In the genomic region with DNA sequence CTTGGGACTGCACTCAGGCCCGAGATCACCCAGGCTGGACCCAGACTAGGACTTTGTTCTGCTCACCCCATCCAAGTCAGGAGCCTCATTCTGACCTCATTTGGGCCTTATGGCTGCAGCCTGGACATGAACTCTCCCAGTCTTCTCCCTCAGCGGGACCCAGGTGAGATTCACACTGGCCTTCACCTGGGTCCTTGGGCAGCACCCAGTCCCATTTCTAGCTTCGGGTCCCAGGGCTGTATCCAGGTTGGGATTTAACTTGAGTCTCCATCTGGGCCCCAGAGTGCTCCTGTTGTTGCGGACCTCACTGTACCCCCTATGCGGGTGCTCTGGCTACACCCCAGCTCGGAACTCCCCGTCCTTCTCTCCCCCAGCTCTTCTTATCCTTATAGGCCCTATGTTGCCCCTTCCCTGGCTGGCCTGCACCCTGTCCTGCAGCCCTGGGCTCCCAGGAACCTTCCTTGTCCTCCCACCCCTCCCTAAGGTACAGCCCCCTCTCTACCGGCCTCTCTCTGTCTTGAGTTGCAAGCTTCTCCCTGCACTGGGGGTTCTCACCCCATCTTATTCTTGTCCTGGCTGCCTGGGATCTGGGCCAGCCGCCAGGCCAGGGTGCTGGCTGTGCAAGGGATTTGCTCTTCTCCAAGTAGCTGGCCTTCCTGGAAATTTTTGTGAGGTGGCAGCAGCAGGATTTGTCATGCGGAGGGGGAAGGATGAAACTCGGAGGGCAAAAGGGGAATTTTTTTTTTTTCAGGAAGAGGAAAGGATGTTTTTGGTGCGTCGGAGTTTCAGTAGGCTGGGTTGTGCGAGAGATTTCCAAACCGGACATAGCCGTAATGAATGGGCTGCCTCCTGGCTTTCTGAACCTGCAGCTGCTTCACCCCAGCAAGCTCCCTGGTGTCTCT, we compare ENCODE assay signal across 8 cellular contexts. TPM values are rescaled to one million over a fixed set of nuclear protein-coding genes. Genes with fewer than 3 reads are reported as not detected.
A peak's percentile ranks its signal among the peaks of the same experiment; 100 is the strongest.
DNase-seq lines count a peak whose midpoint lies in the region; FAIRE-seq and TF ChIP-seq lines count a peak whose summit lies in the region.

No MANE protein-coding gene starts in this region.

- peak overlapping the region; percentile 64 for H3K9ac ChIP-seq in OCI-LY3 (ENCODE audit: low read length)

- no peaks in the 10 kb centered on the region for H3K9me3 ChIP-seq in OCI-LY3 (ENCODE audit: insufficient read depth, low read length)

- no peak overlapping the region for H2AFZ ChIP-seq in OCI-LY3 (ENCODE audit: low read depth, low read length)

- no peak for TF ChIP-seq POLR2A in H54 (IDR thresholded peaks at IDR 0.05; ENCODE audit: low read depth, low read length)

- no peak for FAIRE-seq in H54 (lab: Jason Lieb, UNC)

- H3K27ac Mint-ChIP-seq in dendritic cell treated with granulocyte-macrophage colony-stimulating factor and Interleukin-4, amounts not matched to agents 40 ng/mL and 50 ng/mL, for 4 days, result peak overlapping the region; percentile 98

- H3K4me1 Mint-ChIP-seq in dendritic cell treated with granulocyte-macrophage colony-stimulating factor and Interleukin-4, amounts not matched to agents 40 ng/mL and 50 ng/mL, for 4 days (ENCODE audit: low read depth), result peaks cover 83% of the 10 kb centered on the region

- peak overlapping the region; percentile 90 for H3K4me3 ChIP-seq in OCI-LY3 (ENCODE audit: low read length)

- H3K36me3 Mint-ChIP-seq in dendritic cell treated with granulocyte-macrophage colony-stimulating factor and Interleukin-4, amounts not matched to agents 40 ng/mL and 50 ng/mL, for 4 days (ENCODE audit: low read depth), result peaks cover 35% of the 10 kb centered on the region

- TF ChIP-seq CTCF in OCI-LY3 (IDR thresholded peaks at IDR 0.05; ENCODE audit: low read depth, low read length), result no peak

- DNase-seq in SIG-M5 treated with dmso at 0.1 percent for 504 hours (lab: John Stamatoyannopoulos, UW; ENCODE audit: unreplicated experiment) (peak; percentile 59), SIG-M5 (lab: John Stamatoyannopoulos, UW) (no peak), mucosa of gallbladder (ENCODE audit: low spot score) (peak; percentile 13), SK-N-DZ (ENCODE audit: low spot score) (no peak), H54 (ENCODE audit: insufficient read length, low spot score) (no peak)
- no peak for DNase-seq in NK-92 treated with Interleukin-12 subunit alpha and Interleukin-12 subunit beta, amount 100 ng/mL, for 24 hours (lab: John Stamatoyannopoulos, UW)

- H3K4me1 ChIP-seq in OCI-LY3 (ENCODE audit: low read length), result peaks cover 32% of the 10 kb centered on the region

- H3K9me3 Mint-ChIP-seq in dendritic cell treated with granulocyte-macrophage colony-stimulating factor and Interleukin-4, amounts not matched to agents 40 ng/mL and 50 ng/mL, for 4 days, result no peaks in the 10 kb centered on the region

- peak overlapping the region; percentile 91 for H3K4me3 Mint-ChIP-seq in dendritic cell treated with granulocyte-macrophage colony-stimulating factor and Interleukin-4, amounts not matched to agents 40 ng/mL and 50 ng/mL, for 4 days

- intact Hi-C loops in dendritic cell treated with granulocyte-macrophage colony-stimulating factor and Interleukin-4, amounts not matched to agents 40 ng/mL and 50 ng/mL, for 4 days (cut with micrococcal nuclease), result loop anchor here (2.0 to 5.0 kb wide), 3 partner anchors 73 to 167 kb away; a partner anchor contains a TSS

- peak overlapping the region; percentile 83 for H3K4me2 ChIP-seq in OCI-LY3 (ENCODE audit: low read length)

- no peaks in the 10 kb centered on the region for H3K36me3 ChIP-seq in OCI-LY3 (replicated peaks; ENCODE audit: low read depth, low read length)

- peaks cover 46% of the 10 kb centered on the region for H3K79me2 ChIP-seq in OCI-LY3 (ENCODE audit: low read length)

- peak overlapping the region; percentile 26 for H3K27ac ChIP-seq in OCI-LY3 (ENCODE audit: low read length)

- H3K27me3 Mint-ChIP-seq in dendritic cell treated with granulocyte-macrophage colony-stimulating factor and Interleukin-4, amounts not matched to agents 40 ng/mL and 50 ng/mL, for 4 days, result peaks cover 4% of the 10 kb centered on the region

- no peaks in the 10 kb centered on the region for H3K27me3 ChIP-seq in OCI-LY3 (ENCODE audit: low read depth, low read length)

- no peaks in the 10 kb centered on the region; the same call in 1 of the 2 replicates for H4K20me1 ChIP-seq in OCI-LY3 (ENCODE audit: insufficient read depth, low read length)

RNA-seq across cellular contexts. Expression of a gene that starts 0.9 kb away (rescaled TPM):
- total RNA-seq in mucosa of gallbladder, result 74.0 TPM
- polyA plus RNA-seq in SK-N-DZ (2014; cell fraction: cytosol; rRNA removed), result 8.6 and 9.6 TPM in 2 replicates
- 11.4 and 12.4 TPM in 2 replicates for polyA plus RNA-seq in SK-N-DZ (2014; cell fraction: nucleus; rRNA removed)

RNA-seq across cellular contexts. Expression of a gene that starts 32.2 kb away (rescaled TPM):
- 20.6 TPM for total RNA-seq in mucosa of gallbladder
- polyA plus RNA-seq in SK-N-DZ (2014; cell fraction: cytosol; rRNA removed), result 4.1 and 4.2 TPM in 2 replicates
- 2.5 and 5.0 TPM in 2 replicates for polyA plus RNA-seq in SK-N-DZ (2014; cell fraction: nucleus; rRNA removed)

Comparison
In these comparisons a context has a peak if more than half of its experiments do, and no peak if none do; other contexts are left out.
1. DNase-seq: peak in SIG-M5 treated with dmso at 0.1 percent for 504 hours (single experiment) and mucosa of gallbladder (single experiment); none in SIG-M5 (single experiment), NK-92 treated with Interleukin-12 subunit alpha and Interleukin-12 subunit beta, amount 100 ng/mL, for 24 hours (single experiment), SK-N-DZ (single experiment) and H54 (single experiment).